ENCODE assay signal across 20 cellular contexts in the genomic region with DNA sequence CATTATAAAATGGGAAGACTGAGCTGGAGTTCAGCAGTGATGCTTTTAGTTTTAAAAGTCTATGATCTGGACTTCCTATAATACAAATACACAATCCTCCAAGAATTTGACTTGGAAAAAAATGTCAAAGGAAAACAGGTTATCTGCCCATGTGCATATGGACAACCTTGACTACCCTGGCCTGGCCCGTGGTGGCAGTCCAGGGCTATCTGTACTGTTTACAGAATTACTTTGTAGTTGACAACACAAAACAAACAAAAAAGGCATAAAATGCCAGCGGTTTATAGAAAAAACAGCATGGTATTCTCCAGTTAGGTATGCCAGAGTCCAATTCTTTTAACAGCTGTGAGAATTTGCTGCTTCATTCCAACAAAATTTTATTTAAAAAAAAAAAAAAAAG. TPM values are rescaled to one million over a fixed set of nuclear protein-coding genes. Genes with fewer than 3 reads are reported as not detected.
DNase-seq lines count a peak whose midpoint lies in the region; ATAC-seq, FAIRE-seq and TF ChIP-seq lines count a peak whose summit lies in the region.
"Had no signal": no experiment of that assay in that cellular context is flagged by ENCODE, and none has a peak within 500 bp of the region (broad histone marks: within the 10 kb centered on the region; RNA-seq: fewer than 3 reads in every experiment).

No MANE protein-coding gene starts in this region.

- BruUV-seq in MCF 10A (replicated peaks; lab: Mats Ljungman, UMichigan) = no TSS peak
- BruUV-seq in mammary epithelial cell (replicated peaks; lab: Mats Ljungman, UMichigan) = no TSS peak

- DNase-seq in MCF 10A (ENCODE audit: unreplicated experiment) = no peak
- no peak for DNase-seq in mammary epithelial cell
- DNase-seq in LNCaP clone FGC (ENCODE audit: low read depth) = peak; percentile 6
- no peak for DNase-seq in epithelial cell of prostate (ENCODE audit: low read depth, low spot score)
- DNase-seq in right lobe of liver = peak in 1 of 3 donors; percentile 47
- no peak for DNase-seq in HuH-7 (ENCODE audit: low spot score)
- no peak for DNase-seq in GM12892 (ENCODE audit: insufficient read length)
- DNase-seq: CD8-positive, alpha-beta T cell; COR-L47; DMS79 treated with DMSO at 0.1 percent for 48 hours; GF-D8; H9; IMR-90 had no signal

- H3K27me3 ChIP-seq in mammary epithelial cell (ENCODE audit: insufficient read depth, low read length) = no peaks in the 10 kb centered on the region
- no peaks in the 10 kb centered on the region for H3K27me3 ChIP-seq in right lobe of liver
- H3K27me3 ChIP-seq: BLaER1 treated with 17β-estradiol and CSF1 and Interleukin-3, amounts not matched to agents 10 nM and 100 nM had no signal

- 96% methylated on average over 2 of the region's 2 CpGs for WGBS in mammary epithelial cell (ENCODE audit: low coverage, missing lambda C conversion rate)
- 19% methylated on average over 2 of the region's 2 CpGs for WGBS in right lobe of liver (ENCODE audit: insufficient coverage, low coverage, low lambda C conversion rate, missing lambda C conversion rate)

- H3K27me3 Mint-ChIP-seq in MCF 10A (ENCODE audit: insufficient read depth, unreplicated experiment) = no peaks in the 10 kb centered on the region
- H3K27me3 Mint-ChIP-seq: B cell had no signal

- peaks cover 7% of the 10 kb centered on the region for H3K4me1 Mint-ChIP-seq in MCF 10A (ENCODE audit: insufficient read depth, unreplicated experiment)

- no peak overlapping the region for H3K4me2 ChIP-seq in mammary epithelial cell (ENCODE audit: insufficient read depth, low read depth, low read length)
- H3K4me2 ChIP-seq: BLaER1 treated with 17β-estradiol and CSF1 and Interleukin-3, amounts not matched to agents 10 nM and 100 nM had no signal

- dilution Hi-C loops in mammary epithelial cell (cut with HindIII; ENCODE audit: low sequenced_read_pairs) = loop anchor here (5.0 kb wide), 1 partner anchor 140 kb away; no protein-coding TSS in a partner anchor

- POLR2A ChIA-PET in MCF 10A (lab: Yijun Ruan, JAX) = interaction anchor here (0.7 to 3.1 kb wide), 5 partner anchors 11 to 144 kb away, joined by 3 to 17 read pairs (median 4); a partner anchor contains a TSS

- H3K9ac ChIP-seq in mammary epithelial cell (ENCODE audit: insufficient read depth, low read length) = no peak overlapping the region
- H3K9ac ChIP-seq: BLaER1 treated with 17β-estradiol and CSF1 and Interleukin-3, amounts not matched to agents 10 nM and 100 nM had no signal

- in situ Hi-C loops in mammary epithelial cell (cut with MboI; ENCODE audit: low sequenced_read_pairs in 2 of 2) = loop anchor here (10.0 kb wide), 1 partner anchor 147 kb away; no protein-coding TSS in a partner anchor

- H2AFZ ChIP-seq in mammary epithelial cell (ENCODE audit: low read depth, low read length) = no peak overlapping the region

- FAIRE-seq in GM12892 (lab: Jason Lieb, UNC) = no peak
- FAIRE-seq: D721Med, GM19239, H1, K562 had no signal

- H3K4me1 ChIP-seq in mammary epithelial cell (ENCODE audit: insufficient read depth, low read length) (no peaks in the 10 kb centered on the region), right lobe of liver (no peaks in the 10 kb centered on the region)

- H3K9me3 Mint-ChIP-seq in MCF 10A (ENCODE audit: unreplicated experiment) = no peaks in the 10 kb centered on the region
- H3K9me3 Mint-ChIP-seq: CD8-positive, alpha-beta T cell; H9 had no signal

- H3K27ac Mint-ChIP-seq in MCF 10A (ENCODE audit: low read depth, unreplicated experiment) = peak overlapping the region; percentile 37
- H3K27ac Mint-ChIP-seq: B cell; CD8-positive, alpha-beta T cell; H9 had no signal

- H4K20me1 ChIP-seq in mammary epithelial cell (ENCODE audit: insufficient read depth, low read length) = no peaks in the 10 kb centered on the region
- H4K20me1 ChIP-seq: BLaER1 treated with 17β-estradiol and CSF1 and Interleukin-3, amounts not matched to agents 10 nM and 100 nM had no signal

- peaks cover 9% of the 10 kb centered on the region for H3K36me3 Mint-ChIP-seq in MCF 10A (ENCODE audit: insufficient read depth, unreplicated experiment)

- ATAC-seq in right lobe of liver (peak; percentile 63 to 83 (median 71)), GM18505 (IDR thresholded peaks at IDR 0.05; ENCODE audit: unreplicated experiment) (no peak)
- ATAC-seq: CD8-positive, alpha-beta T cell; K562 had no signal

- no peak overlapping the region for H3K4me3 Mint-ChIP-seq in MCF 10A (ENCODE audit: unreplicated experiment)
- H3K4me3 Mint-ChIP-seq: B cell; CD8-positive, alpha-beta T cell; H9 had no signal

- intact Hi-C loops in MCF 10A (cut with micrococcal nuclease) = no loop called here
- intact Hi-C loops in mammary epithelial cell (cut with micrococcal nuclease) = no loop called here
- intact Hi-C loops in right lobe of liver (cut with DNase I) = no loop called here

- no peak for TF ChIP-seq POLR2A in right lobe of liver (IDR thresholded peaks at IDR 0.05)
- no peak for TF ChIP-seq POLR2A in GM18505 (IDR thresholded peaks at IDR 0.05; ENCODE audit: borderline replicate concordance, extremely low read depth, insufficient read depth, insufficient read length)
- no peak for TF ChIP-seq POLR2A in GM12892 (IDR thresholded peaks at IDR 0.05; ENCODE audit: low read depth, low read length)

- no peak overlapping the region for H3K27ac ChIP-seq in mammary epithelial cell (ENCODE audit: insufficient read depth, low read depth, low read length)
- H3K27ac ChIP-seq in epithelial cell of prostate = peak overlapping the region; percentile 4
- no peak overlapping the region for H3K27ac ChIP-seq in right lobe of liver
- H3K27ac ChIP-seq: BLaER1 treated with 17β-estradiol and CSF1 and Interleukin-3, amounts not matched to agents 10 nM and 100 nM had no signal

- CTCF ChIA-PET in MCF 10A (lab: Yijun Ruan, JAX) (interaction anchor here (0.6 to 8.8 kb wide), 8 partner anchors 10 to 1052 kb away, joined by 3 to 161 read pairs (median 3); a partner anchor contains a TSS), mammary epithelial cell (lab: Charles Lee; ENCODE audit: low non-redundant PET) (no interaction called here)

- H3K9me3 ChIP-seq in mammary epithelial cell (replicated peaks; ENCODE audit: insufficient read depth, low read length) (no peaks in the 10 kb centered on the region), right lobe of liver (no peaks in the 10 kb centered on the region)
- H3K9me3 ChIP-seq: BLaER1 treated with 17β-estradiol and CSF1 and Interleukin-3, amounts not matched to agents 10 nM and 100 nM had no signal

- H3K36me3 ChIP-seq in mammary epithelial cell (ENCODE audit: insufficient read depth, low read length) (peaks cover 57% of the 10 kb centered on the region), right lobe of liver (peaks cover 0 to 3% (median 0%) of the 10 kb centered on the region in 4 donors)

- no peaks in the 10 kb centered on the region for H3K79me2 ChIP-seq in mammary epithelial cell (ENCODE audit: insufficient read depth, low read length)

- H3K4me3 ChIP-seq in mammary epithelial cell (replicated peaks in 1 of 3; ENCODE audit: insufficient read depth in 1 of 3, low read depth in 2 of 3, low read length in 3 of 3) (no peak overlapping the region), LNCaP clone FGC (ENCODE audit: low read depth, low read length) (no peak overlapping the region), right lobe of liver (no peak overlapping the region)
- H3K4me3 ChIP-seq: BLaER1 treated with 17β-estradiol and CSF1 and Interleukin-3, amounts not matched to agents 10 nM and 100 nM; K562 had no signal

- TF ChIP-seq CTCF in MCF 10A (IDR thresholded peaks at IDR 0.05; ENCODE audit: unreplicated experiment) = no peak
- no peak for TF ChIP-seq CTCF in mammary epithelial cell (conservative IDR thresholded peaks at IDR 0.05 in 1 of 2, IDR thresholded peaks at IDR 0.05 in 1 of 2; ENCODE audit: extremely low read depth in 1 of 2, insufficient read depth in 1 of 2, low read depth in 1 of 2, low read length in 2 of 2)
- no peak for TF ChIP-seq CTCF in LNCaP clone FGC (IDR thresholded peaks at IDR 0.05; ENCODE audit: control insufficient read depth, extremely low read depth, insufficient read depth)
- no peak for TF ChIP-seq CTCF in right lobe of liver (IDR thresholded peaks at IDR 0.05)

RNA-seq across cellular contexts. Expression of a gene that starts 17.3 kb away (rescaled TPM):
- 31.4 and 43.0 TPM in 2 replicates for total RNA-seq in MCF 10A (2022)
- 10 to 100 TPM; 32.0 to 43.1 TPM for total RNA-seq in mammary epithelial cell
- 39.8 TPM for polyA plus RNA-seq in mammary epithelial cell
- polyA minus RNA-seq in mammary epithelial cell = 39.5 TPM
- total RNA-seq in right lobe of liver = 10 to 100 TPM; 34.8 to 65.0 (median 44.6) TPM
- polyA plus RNA-seq in GM12892 (2012; ENCODE audit: missing spikeins) = 15.9 TPM
